16 cellular contexts compared by ENCODE assay signal in genomic region chr16:28294201-28294600, GRCh38. TPM values are rescaled to one million over a fixed set of nuclear protein-coding genes. Genes with fewer than 3 reads are reported as not detected.
DNase-seq lines count a peak whose midpoint lies in the region; ATAC-seq and TF ChIP-seq lines count a peak whose summit lies in the region.
"Had no signal": no experiment of that assay in that cellular context is flagged by ENCODE, and none has a peak within 500 bp of the region (broad histone marks: within the 10 kb centered on the region; RNA-seq: fewer than 3 reads in every experiment).

No MANE protein-coding gene starts in this region.

- H3K4me3 Mint-ChIP-seq in activated naive CD4-positive, alpha-beta T cell treated with anti-CD3 and anti-CD28 coated beads, Interleukin-2, amount 10 ng/mL, durations not matched to agents 7 days and 5 days = peak overlapping the region; percentile 74
- peak overlapping the region; percentile 65 for H3K4me3 Mint-ChIP-seq in activated CD4-positive, alpha-beta memory T cell treated with anti-CD3 and anti-CD28 coated beads, Interleukin-2, amount 10 ng/mL, durations not matched to agents 7 days and 5 days
- H3K4me3 Mint-ChIP-seq in stimulated activated effector memory CD8-positive, alpha-beta T cell treated with anti-CD3 and anti-CD28 coated beads, Interleukin-12 subunit alpha, Interleukin-12 subunit beta, amount 100 ng/mL, for 72 hours = peak overlapping the region; percentile 79

- H3K27ac ChIP-seq in suprapubic skin = no peak overlapping the region
- H3K27ac ChIP-seq: esophagus muscularis mucosa, SJSA1 had no signal

- WGBS in suprapubic skin = 92% methylated on average over 4 of the region's 6 CpGs

- H3K9me3 Mint-ChIP-seq in activated naive CD4-positive, alpha-beta T cell treated with anti-CD3 and anti-CD28 coated beads, Interleukin-2, amount 10 ng/mL, durations not matched to agents 7 days and 5 days = no peaks in the 10 kb centered on the region
- no peaks in the 10 kb centered on the region for H3K9me3 Mint-ChIP-seq in activated naive CD4-positive, alpha-beta T cell treated with anti-CD3 and anti-CD28 coated beads, Interleukin-2, amount 50 U/mL, for 72 hours
- no peaks in the 10 kb centered on the region for H3K9me3 Mint-ChIP-seq in activated CD4-positive, alpha-beta memory T cell treated with anti-CD3 and anti-CD28 coated beads, Interleukin-2, amount 10 ng/mL, durations not matched to agents 7 days and 5 days
- no peaks in the 10 kb centered on the region for H3K9me3 Mint-ChIP-seq in stimulated activated effector memory CD8-positive, alpha-beta T cell treated with anti-CD3 and anti-CD28 coated beads, Interleukin-12 subunit alpha, Interleukin-12 subunit beta, amount 100 ng/mL, for 72 hours

- in situ Hi-C loops in GM13977 (cut with MboI; ENCODE audit: low pct_unique_long_range_greater_than_20kb, low sequenced_read_pairs, unreplicated experiment) = no loop called here

- H3K27me3 Mint-ChIP-seq in activated naive CD4-positive, alpha-beta T cell treated with anti-CD3 and anti-CD28 coated beads, Interleukin-2, amount 10 ng/mL, durations not matched to agents 7 days and 5 days = peaks cover 50% of the 10 kb centered on the region
- peaks cover 21% of the 10 kb centered on the region for H3K27me3 Mint-ChIP-seq in activated CD4-positive, alpha-beta memory T cell treated with anti-CD3 and anti-CD28 coated beads, Interleukin-2, amount 10 ng/mL, durations not matched to agents 7 days and 5 days

- peaks cover 15% of the 10 kb centered on the region for H3K4me1 ChIP-seq in suprapubic skin

- peak overlapping the region; percentile 76 for H3K4me3 ChIP-seq in iPS-11a (ENCODE audit: low read depth, low read length)
- H3K4me3 ChIP-seq in suprapubic skin = no peak overlapping the region
- H3K4me3 ChIP-seq: esophagus muscularis mucosa, GM12878, SJSA1 had no signal

- no peak for TF ChIP-seq POLR2A in suprapubic skin (IDR thresholded peaks at IDR 0.05)

- TF ChIP-seq CTCF in GM13977 (IDR thresholded peaks at IDR 0.05; ENCODE audit: extremely low read depth, insufficient read depth, missing control alignments) = no peak
- no peak for TF ChIP-seq CTCF in suprapubic skin (IDR thresholded peaks at IDR 0.05)

- no peak for TF ChIP-seq EP300 in suprapubic skin (IDR thresholded peaks at IDR 0.05)

- CTCF ChIA-PET in activated naive CD4-positive, alpha-beta T cell treated with anti-CD3 and anti-CD28 coated beads, Interleukin-2, amount 10 ng/mL, durations not matched to agents 7 days and 5 days (lab: Charles Lee) = interaction anchor here (2.1 kb wide), 1 partner anchor 17 kb away, joined by 6 read pairs; no protein-coding TSS in a partner anchor
- CTCF ChIA-PET in activated CD4-positive, alpha-beta memory T cell treated with anti-CD3 and anti-CD28 coated beads, Interleukin-2, amount 10 ng/mL, durations not matched to agents 7 days and 5 days (lab: Charles Lee) = interaction anchor here (1.2 to 2.1 kb wide), 2 partner anchors 15 to 23 kb away, joined by 3 to 7 read pairs; no protein-coding TSS in a partner anchor

- POLR2A ChIA-PET in activated CD4-positive, alpha-beta memory T cell treated with anti-CD3 and anti-CD28 coated beads, Interleukin-2, amount 10 ng/mL, durations not matched to agents 7 days and 5 days (lab: Charles Lee) = interaction anchor here (1.2 to 3.6 kb wide), 2 partner anchors 16 kb away, joined by 3 to 22 read pairs; no protein-coding TSS in a partner anchor

- H3K9me3 ChIP-seq in suprapubic skin = no peaks in the 10 kb centered on the region
- H3K9me3 ChIP-seq: esophagus muscularis mucosa, SJSA1 had no signal

- H3K27me3 ChIP-seq in suprapubic skin = peaks cover 17% of the 10 kb centered on the region

- H3K4me1 Mint-ChIP-seq in activated naive CD4-positive, alpha-beta T cell treated with anti-CD3 and anti-CD28 coated beads, Interleukin-2, amount 10 ng/mL, durations not matched to agents 7 days and 5 days = peaks cover 67% of the 10 kb centered on the region
- H3K4me1 Mint-ChIP-seq in activated CD4-positive, alpha-beta memory T cell treated with anti-CD3 and anti-CD28 coated beads, Interleukin-2, amount 10 ng/mL, durations not matched to agents 7 days and 5 days = peaks cover 64% of the 10 kb centered on the region
- H3K4me1 Mint-ChIP-seq in stimulated activated effector memory CD8-positive, alpha-beta T cell treated with anti-CD3 and anti-CD28 coated beads, Interleukin-12 subunit alpha, Interleukin-12 subunit beta, amount 100 ng/mL, for 72 hours = peaks cover 67% of the 10 kb centered on the region

- DNase-seq in activated naive CD4-positive, alpha-beta T cell treated with anti-CD3 and anti-CD28 coated beads, Interleukin-2, amount 10 ng/mL, durations not matched to agents 7 days and 5 days = no peak
- no peak for DNase-seq in activated naive CD4-positive, alpha-beta T cell treated with anti-CD3 and anti-CD28 coated beads, Interleukin-2, amount 50 U/mL, for 72 hours (ENCODE audit: low spot score in 2 of 2)
- no peak for DNase-seq in activated CD4-positive, alpha-beta memory T cell treated with anti-CD3 and anti-CD28 coated beads, Interleukin-2, amount 10 ng/mL, durations not matched to agents 7 days and 5 days
- DNase-seq in stimulated activated effector memory CD8-positive, alpha-beta T cell treated with anti-CD3 and anti-CD28 coated beads, Interleukin-12 subunit alpha, Interleukin-12 subunit beta, amount 100 ng/mL, for 72 hours (ENCODE audit: low spot score in 2 of 2) = no peak
- DNase-seq in GM13977 (ENCODE audit: low spot score) (no peak), suprapubic skin (ENCODE audit: low spot score in 2 of 2) (no peak)
- DNase-seq: activated CD4-positive, alpha-beta T cell treated with anti-CD3 and anti-CD28 coated beads for 1 hour; DMS79; NCI-H2029 treated with DMSO at 0.1 percent for 48 hours; stimulated activated CD4-positive, alpha-beta T cell treated with anti-CD3 and anti-CD28 coated beads, Interleukin-1b, Interleukin-23, amount 100 ng/mL, for 48 hours had no signal

- H3K27ac Mint-ChIP-seq in activated naive CD4-positive, alpha-beta T cell treated with anti-CD3 and anti-CD28 coated beads, Interleukin-2, amount 10 ng/mL, durations not matched to agents 7 days and 5 days = no peak overlapping the region
- no peak overlapping the region for H3K27ac Mint-ChIP-seq in activated naive CD4-positive, alpha-beta T cell treated with anti-CD3 and anti-CD28 coated beads, Interleukin-2, amount 50 U/mL, for 72 hours
- H3K27ac Mint-ChIP-seq in activated CD4-positive, alpha-beta memory T cell treated with anti-CD3 and anti-CD28 coated beads, Interleukin-2, amount 10 ng/mL, durations not matched to agents 7 days and 5 days = no peak overlapping the region
- H3K27ac Mint-ChIP-seq in stimulated activated effector memory CD8-positive, alpha-beta T cell treated with anti-CD3 and anti-CD28 coated beads, Interleukin-12 subunit alpha, Interleukin-12 subunit beta, amount 100 ng/mL, for 72 hours = peak overlapping the region; percentile 60

- peaks cover 8% of the 10 kb centered on the region for H3K36me3 Mint-ChIP-seq in activated naive CD4-positive, alpha-beta T cell treated with anti-CD3 and anti-CD28 coated beads, Interleukin-2, amount 10 ng/mL, durations not matched to agents 7 days and 5 days
- no peaks in the 10 kb centered on the region for H3K36me3 Mint-ChIP-seq in activated naive CD4-positive, alpha-beta T cell treated with anti-CD3 and anti-CD28 coated beads, Interleukin-2, amount 50 U/mL, for 72 hours
- H3K36me3 Mint-ChIP-seq in activated CD4-positive, alpha-beta memory T cell treated with anti-CD3 and anti-CD28 coated beads, Interleukin-2, amount 10 ng/mL, durations not matched to agents 7 days and 5 days (ENCODE audit: low read depth) = peaks cover 10% of the 10 kb centered on the region
- peaks cover 14% of the 10 kb centered on the region for H3K36me3 Mint-ChIP-seq in stimulated activated effector memory CD8-positive, alpha-beta T cell treated with anti-CD3 and anti-CD28 coated beads, Interleukin-12 subunit alpha, Interleukin-12 subunit beta, amount 100 ng/mL, for 72 hours

- no peaks in the 10 kb centered on the region for H3K36me3 ChIP-seq in suprapubic skin
- H3K36me3 ChIP-seq: esophagus muscularis mucosa, SJSA1 had no signal

- ATAC-seq in activated naive CD4-positive, alpha-beta T cell treated with anti-CD3 and anti-CD28 coated beads, Interleukin-2, amount 50 U/mL, for 72 hours = no peak
- ATAC-seq in stimulated activated effector memory CD8-positive, alpha-beta T cell treated with anti-CD3 and anti-CD28 coated beads, Interleukin-12 subunit alpha, Interleukin-12 subunit beta, amount 100 ng/mL, for 72 hours = no peak
- ATAC-seq in HG03045 (IDR thresholded peaks at IDR 0.05; ENCODE audit: unreplicated experiment) = no peak
- ATAC-seq: GM12878 had no signal

RNA-seq across cellular contexts. Expression of gene SBK1, which starts 1.9 kb away (rescaled TPM):
- total RNA-seq in activated naive CD4-positive, alpha-beta T cell treated with anti-CD3 and anti-CD28 coated beads, Interleukin-2, amount 50 U/mL, for 72 hours = 1 to 10 TPM; 2.0 to 4.2 TPM
- 1 to 10 TPM; 9.8 TPM for total RNA-seq in activated CD4-positive, alpha-beta memory T cell treated with anti-CD3 and anti-CD28 coated beads, Interleukin-2, amount 10 ng/mL, durations not matched to agents 7 days and 5 days
- 1 to 10 TPM in 3 of 4 donors, under 1 TPM in 1; 0.49 to 2.7 (median 2.2) TPM for total RNA-seq in suprapubic skin
- total RNA-seq: mesenteric fat pad, SJSA1 had no signal
